Comparison of ENCODE assay signal across 18 cellular contexts in genomic region chr3:105537371-105538075, GRCh38.
DNase-seq lines count a peak whose midpoint lies in the region; ATAC-seq and TF ChIP-seq lines count a peak whose summit lies in the region.
"Had no signal": no experiment of that assay in that cellular context is flagged by ENCODE, and none has a peak within 500 bp of the region (broad histone marks: within the 10 kb centered on the region; RNA-seq: fewer than 3 reads in every experiment).

No MANE protein-coding gene starts in this region.

- no peak overlapping the region for H3K27ac ChIP-seq in breast epithelium
- H3K27ac ChIP-seq: 22Rv1, BLaER1, HL-60 had no signal

- no peak for ATAC-seq in HG02610 (IDR thresholded peaks at IDR 0.05; ENCODE audit: unreplicated experiment)
- ATAC-seq: CD8-positive, alpha-beta T cell had no signal

- peaks cover 8% of the 10 kb centered on the region for H3K4me1 Mint-ChIP-seq in MCF 10A (ENCODE audit: insufficient read depth, unreplicated experiment)

- H3K27ac Mint-ChIP-seq in MCF 10A (ENCODE audit: low read depth, unreplicated experiment), result peak overlapping the region; percentile 11
- H3K27ac Mint-ChIP-seq: CD8-positive, alpha-beta T cell had no signal

- no peaks in the 10 kb centered on the region for H3K9me3 ChIP-seq in breast epithelium
- H3K9me3 ChIP-seq in adipocyte (ENCODE audit: control insufficient read depth, low read length), result no peaks in the 10 kb centered on the region
- H3K9me3 ChIP-seq: BLaER1 had no signal

- intact Hi-C loops in MCF 10A (cut with micrococcal nuclease) (loop anchor here (10.0 kb wide), 1 partner anchor 1067 kb away; no protein-coding TSS in a partner anchor), breast epithelium (cut with DNase I; ENCODE audit: low total_unique reads) (no loop called here)

- no peak overlapping the region for H3K9ac ChIP-seq in adipocyte (ENCODE audit: low read length)
- H3K9ac ChIP-seq: BLaER1 had no signal

- no peaks in the 10 kb centered on the region for H3K27me3 Mint-ChIP-seq in MCF 10A (ENCODE audit: insufficient read depth, unreplicated experiment)

- CTCF ChIA-PET in MCF 10A (lab: Yijun Ruan, JAX), result no interaction called here

- no peak overlapping the region for H3K4me3 ChIP-seq in breast epithelium
- H3K4me3 ChIP-seq in adipocyte (ENCODE audit: low read length), result no peak overlapping the region
- H3K4me3 ChIP-seq: BLaER1 had no signal

- no peaks in the 10 kb centered on the region for H3K9me3 Mint-ChIP-seq in MCF 10A (ENCODE audit: unreplicated experiment)
- H3K9me3 Mint-ChIP-seq: CD8-positive, alpha-beta T cell; H9 had no signal

- TF ChIP-seq CTCF in MCF 10A (IDR thresholded peaks at IDR 0.05; ENCODE audit: unreplicated experiment) (no peak), breast epithelium (IDR thresholded peaks at IDR 0.05) (no peak)

- H3K36me3 ChIP-seq in breast epithelium (no peaks in the 10 kb centered on the region), adipocyte (ENCODE audit: control insufficient read depth, insufficient read depth, low read length, severe bottlenecking) (peaks cover 63% of the 10 kb centered on the region)
- H3K36me3 ChIP-seq: BLaER1 had no signal

- DNase-seq in MCF 10A (ENCODE audit: unreplicated experiment), result no peak
- DNase-seq in breast epithelium (ENCODE audit: low spot score in 2 of 2), result no peak
- DNase-seq in adipocyte (ENCODE audit: low read depth), result peak; percentile 72
- DNase-seq in iris pigment epithelial cell (ENCODE audit: low read depth), result peak; percentile 67
- no peak for DNase-seq in NOMO-1 (lab: John Stamatoyannopoulos, UW; ENCODE audit: unreplicated experiment in 2 of 2)
- DNase-seq in midbrain (lab: John Stamatoyannopoulos, UW), result no peak
- DNase-seq in anterior cingulate cortex (lab: John Stamatoyannopoulos, UW), result no peak
- DNase-seq: CD8-positive, alpha-beta T cell; DND-41; H9; NCI-H187; NCI-H69; RPMI8226; SIG-M5 had no signal

- peaks cover 55% of the 10 kb centered on the region for H3K36me3 Mint-ChIP-seq in MCF 10A (ENCODE audit: insufficient read depth, unreplicated experiment)
- H3K36me3 Mint-ChIP-seq: CD8-positive, alpha-beta T cell had no signal

- BruUV-seq in MCF 10A (replicated peaks; lab: Mats Ljungman, UMichigan), result no TSS peak

- POLR2A ChIA-PET in MCF 10A (lab: Yijun Ruan, JAX), result interaction anchor here (0.9 kb wide), 1 partner anchor 9 kb away, joined by 3 read pairs; no protein-coding TSS in a partner anchor

- H3K4me1 ChIP-seq in breast epithelium (no peaks in the 10 kb centered on the region), adipocyte (ENCODE audit: control insufficient read depth, insufficient read depth, low read length) (peaks cover 20% of the 10 kb centered on the region)

- TF ChIP-seq POLR2A in breast epithelium (IDR thresholded peaks at IDR 0.05), result no peak

- H3K27me3 ChIP-seq in breast epithelium (no peaks in the 10 kb centered on the region), adipocyte (replicated peaks; ENCODE audit: control insufficient read depth, insufficient read depth, low read length) (no peaks in the 10 kb centered on the region)
- H3K27me3 ChIP-seq: BLaER1 had no signal

- no peak overlapping the region for H3K4me3 Mint-ChIP-seq in MCF 10A (ENCODE audit: unreplicated experiment)
- H3K4me3 Mint-ChIP-seq: CD8-positive, alpha-beta T cell; H9 had no signal

Comparison
In these comparisons a context has a peak if more than half of its experiments do, and no peak if none do; other contexts are left out.
1. DNase-seq: peak in adipocyte (single experiment) and iris pigment epithelial cell (single experiment); none in MCF 10A (single experiment), breast epithelium (0 of 2), NOMO-1 (0 of 2), midbrain (single experiment) and anterior cingulate cortex (0 of 58).